ENCODE assay signal across 1 cellular context in the genomic region with DNA sequence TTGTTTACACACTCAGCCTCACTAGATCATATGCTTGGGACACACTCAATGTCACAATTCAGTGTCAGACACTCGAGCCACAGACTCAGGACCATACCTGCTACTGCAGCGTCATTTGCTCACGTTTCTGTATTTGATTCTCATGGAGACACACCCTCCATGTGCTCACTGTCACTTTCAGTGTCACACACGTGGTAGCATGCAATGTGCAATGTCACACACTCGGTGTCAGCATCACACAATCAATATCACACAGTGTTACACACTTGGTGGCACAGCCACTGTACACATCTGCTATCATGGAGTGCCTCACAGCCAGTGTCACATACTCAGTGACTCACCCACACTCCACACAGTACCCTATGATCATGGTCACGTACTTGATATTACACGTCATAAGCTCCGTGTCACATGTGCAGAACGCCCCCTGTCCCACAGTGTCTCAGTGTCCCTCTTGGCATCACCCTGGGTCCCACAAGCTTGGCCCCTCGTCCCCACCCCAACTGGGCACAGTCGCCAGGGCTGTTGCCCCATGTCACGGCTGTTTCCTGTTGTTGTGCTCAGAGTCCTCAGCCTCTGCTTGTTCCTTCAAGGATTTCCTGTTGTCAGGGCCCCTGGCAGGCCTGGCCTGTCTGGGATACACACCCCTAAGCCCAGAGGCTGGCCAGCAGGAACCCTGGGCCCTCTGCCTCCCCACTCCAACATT.
TF ChIP-seq lines count a peak whose summit lies in the region.

No MANE protein-coding gene starts in this region.

TF ChIP-seq in SK-N-SH, 30 proteins besides CTCF, POLR2A, EP300 and RAD21 (continued from another document):
- TF ChIP-seq, protein P1, sequence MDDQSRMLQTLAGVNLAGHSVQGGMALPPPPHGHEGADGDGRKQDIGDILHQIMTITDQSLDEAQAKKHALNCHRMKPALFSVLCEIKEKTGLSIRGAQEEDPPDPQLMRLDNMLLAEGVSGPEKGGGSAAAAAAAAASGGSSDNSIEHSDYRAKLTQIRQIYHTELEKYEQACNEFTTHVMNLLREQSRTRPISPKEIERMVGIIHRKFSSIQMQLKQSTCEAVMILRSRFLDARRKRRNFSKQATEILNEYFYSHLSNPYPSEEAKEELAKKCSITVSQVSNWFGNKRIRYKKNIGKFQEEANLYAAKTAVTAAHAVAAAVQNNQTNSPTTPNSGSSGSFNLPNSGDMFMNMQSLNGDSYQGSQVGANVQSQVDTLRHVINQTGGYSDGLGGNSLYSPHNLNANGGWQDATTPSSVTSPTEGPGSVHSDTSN (IDR thresholded peaks at IDR 0.05), result no peak
- no peak for TF ChIP-seq FOSL2 (IDR thresholded peaks at IDR 0.05; ENCODE audit: borderline replicate concordance, low read depth)
- TF ChIP-seq, protein P2, sequence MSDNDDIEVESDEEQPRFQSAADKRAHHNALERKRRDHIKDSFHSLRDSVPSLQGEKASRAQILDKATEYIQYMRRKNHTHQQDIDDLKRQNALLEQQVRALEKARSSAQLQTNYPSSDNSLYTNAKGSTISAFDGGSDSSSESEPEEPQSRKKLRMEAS (IDR thresholded peaks at IDR 0.05; ENCODE audit: low read depth), result no peak
- no peak for TF ChIP-seq RCOR1 (IDR thresholded peaks at IDR 0.05; ENCODE audit: low read length)
- no peak for TF ChIP-seq EZH2phosphoT487 (IDR thresholded peaks at IDR 0.05; ENCODE audit: borderline replicate concordance, low read depth)
- no peak for TF ChIP-seq TCF12 (IDR thresholded peaks at IDR 0.05)
- no peak for TF ChIP-seq POLR2AphosphoS5 (IDR thresholded peaks at IDR 0.05; ENCODE audit: low read depth, low read length)
- TF ChIP-seq SIN3A (IDR thresholded peaks at IDR 0.05; ENCODE audit: borderline replicate concordance, low read depth, low read length), result no peak
- TF ChIP-seq GATA2 (CRISPR knock-in tag; IDR thresholded peaks at IDR 0.05), result no peak
- TF ChIP-seq CHD2 (IDR thresholded peaks at IDR 0.05; ENCODE audit: low read length, partially characterized antibody), result no peak
- no peak for TF ChIP-seq IRF3 (IDR thresholded peaks at IDR 0.05; ENCODE audit: low read depth, low read length)
TF ChIP-seq in SK-N-SH: peak in this region for 0.
